ENCODE assay signal across 8 cellular contexts in the genomic region with DNA sequence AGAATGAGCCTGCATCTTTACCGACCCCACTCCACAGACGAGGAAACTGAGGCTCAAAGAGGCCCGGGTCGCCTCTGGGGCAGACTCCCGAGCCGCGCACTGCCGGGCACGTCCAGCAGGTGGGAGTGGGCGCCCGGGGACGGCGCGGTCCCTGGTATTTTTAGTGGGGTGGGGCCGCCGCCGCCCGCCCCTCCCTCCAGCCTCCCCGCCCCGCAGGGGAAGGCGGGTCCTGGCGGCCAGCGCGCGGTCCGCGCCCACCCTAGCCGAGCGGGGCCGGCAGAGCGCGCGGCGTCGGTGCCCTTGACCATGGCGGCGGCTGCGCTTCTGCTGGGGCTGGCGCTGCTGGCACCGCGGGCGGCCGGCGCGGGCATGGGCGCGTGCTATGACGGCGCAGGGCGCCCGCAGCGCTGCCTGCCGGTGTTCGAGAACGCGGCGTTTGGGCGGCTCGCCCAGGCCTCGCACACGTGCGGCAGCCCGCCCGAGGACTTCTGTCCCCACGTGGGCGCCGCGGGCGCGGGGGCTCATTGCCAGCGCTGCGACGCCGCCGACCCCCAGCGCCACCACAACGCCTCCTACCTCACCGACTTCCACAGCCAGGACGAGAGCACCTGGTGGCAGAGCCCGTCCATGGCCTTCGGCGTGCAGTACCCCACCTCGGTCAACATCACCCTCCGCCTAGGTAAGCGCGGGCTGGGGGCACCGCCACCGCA. TPM values are rescaled to one million over a fixed set of nuclear protein-coding genes. Genes with fewer than 3 reads are reported as not detected.
A peak's percentile ranks its signal among the peaks of the same experiment; 100 is the strongest.
DNase-seq lines count a peak whose midpoint lies in the region; ATAC-seq, FAIRE-seq and TF ChIP-seq lines count a peak whose summit lies in the region.

Gene LAMC3 (plus strand): TSS at position 266 of the 710 bp plus-strand sequence. CDS start 41 bp downstream, at position 307.

- H3K4me1 ChIP-seq in tibial nerve = peaks cover 0 to 9% (median 0%) of the 10 kb centered on the region in 4 donors

- TF ChIP-seq CTCF in AG04450 (IDR thresholded peaks at IDR 0.05; ENCODE audit: low read depth, low read length) (peak; percentile 32), brain microvascular endothelial cell (IDR thresholded peaks at IDR 0.05; ENCODE audit: low read depth, low read length, missing control alignments) (peak; percentile 45), tibial nerve (IDR thresholded peaks at IDR 0.05) (peak in 1 of 5 experiments; percentile 11)

- POLR2A ChIA-PET in AG04450 (lab: Yijun Ruan, JAX) = no interaction called here

- FAIRE-seq in HTR-8/SVneo (lab: Jason Lieb, UNC) = no peak

- H3K36me3 ChIP-seq in brain microvascular endothelial cell (replicated peaks) (no peaks in the 10 kb centered on the region), tibial nerve (no peaks in the 10 kb centered on the region)

- no peak within 1 kb of the TSS for H3K27ac Mint-ChIP-seq in memory B cell

- H3K4me3 ChIP-seq in AG04450 (ENCODE audit: low read depth, low read length) (peak within 1 kb of the TSS; percentile 13), brain microvascular endothelial cell (ENCODE audit: low read depth, low read length) (no peak within 1 kb of the TSS), tibial nerve (peak within 1 kb of the TSS in 1 of 4 donors; percentile 28)

- DNase-seq in AG04450 (ENCODE audit: low read depth, low spot score) (no peak), HTR-8/SVneo (ENCODE audit: insufficient read length, low spot score) (peak; percentile 62), brain microvascular endothelial cell (no peak), memory B cell (ENCODE audit: low spot score in 2 of 2) (no peak), tibial nerve (ENCODE audit: low spot score in 2 of 2) (no peak)
- no peak for DNase-seq in activated CD4-positive, alpha-beta T cell treated with anti-CD3 and anti-CD28 coated beads, Interleukin-2, amount 50 U/mL, for 1 hour

- WGBS in tibial nerve, 2 donors = 2 to 18% methylated on average over 10 to 28 of the region's 88 CpGs

- no peaks in the 10 kb centered on the region for H3K9me3 Mint-ChIP-seq in memory B cell

- CTCF ChIA-PET in AG04450 (lab: Charles Lee) = interaction anchor here (3.2 kb wide), 1 partner anchor 308 kb away, joined by 12 read pairs; no protein-coding TSS in a partner anchor

- peaks cover 59% of the 10 kb centered on the region for H3K27me3 ChIP-seq in AG04450 (ENCODE audit: control insufficient read depth, insufficient read depth, low read length)
- peaks cover 78% of the 10 kb centered on the region for H3K27me3 ChIP-seq in brain microvascular endothelial cell (replicated peaks)
- peaks cover 0 to 57% of the 10 kb centered on the region in 2 donors for H3K27me3 ChIP-seq in tibial nerve

- H3K9me3 ChIP-seq in AG04450 (ENCODE audit: control insufficient read depth, insufficient read depth, low read length) (no peaks in the 10 kb centered on the region; the same call in 1 of the 2 replicates), tibial nerve (peaks cover 0 to 8% (median 0%) of the 10 kb centered on the region in 4 donors)

- H3K27ac ChIP-seq in AG04450 (ENCODE audit: low read depth, low read length) = no peak within 1 kb of the TSS
- H3K27ac ChIP-seq in brain microvascular endothelial cell = peak within 1 kb of the TSS; percentile 7
- H3K27ac ChIP-seq in tibial nerve = no peak within 1 kb of the TSS

- in situ Hi-C loops in brain microvascular endothelial cell (cut with HindIII; ENCODE audit: low pct_ligation_motif_present, low sequenced_read_pairs) = no loop called here

- H3K4me3 Mint-ChIP-seq in memory B cell = peak within 1 kb of the TSS; percentile 37

- H3K4me1 Mint-ChIP-seq in memory B cell = no peaks in the 10 kb centered on the region

- no peak for TF ChIP-seq POLR2A in tibial nerve (IDR thresholded peaks at IDR 0.05)

- H3K27me3 Mint-ChIP-seq in memory B cell = peaks cover 13% of the 10 kb centered on the region

- no peaks in the 10 kb centered on the region for H3K36me3 Mint-ChIP-seq in memory B cell

- TF ChIP-seq EP300 in tibial nerve (IDR thresholded peaks at IDR 0.05) = no peak

- peak; percentile 39 for ATAC-seq in memory B cell (ENCODE audit: low read depth)
- ATAC-seq in HG02981 (IDR thresholded peaks at IDR 0.05; ENCODE audit: unreplicated experiment) = no peak
- no peak for ATAC-seq in GM18909 (IDR thresholded peaks at IDR 0.05; ENCODE audit: poor library complexity, unreplicated experiment)

RNA-seq across cellular contexts. Expression of gene LAMC3, which starts in this region (rescaled TPM):
- polyA plus RNA-seq in AG04450 (2011; rRNA removed) = not detected in 2 replicates
- not detected in 2 replicates for polyA minus RNA-seq in AG04450 (2011; rRNA and poly(A)+ RNA removed)
- total RNA-seq in tibial nerve = 1 to 10 TPM in 1 of 4 donors, under 1 TPM in 1, not detected in 2; 0.21 to 1.6 TPM
